In the genomic region with DNA sequence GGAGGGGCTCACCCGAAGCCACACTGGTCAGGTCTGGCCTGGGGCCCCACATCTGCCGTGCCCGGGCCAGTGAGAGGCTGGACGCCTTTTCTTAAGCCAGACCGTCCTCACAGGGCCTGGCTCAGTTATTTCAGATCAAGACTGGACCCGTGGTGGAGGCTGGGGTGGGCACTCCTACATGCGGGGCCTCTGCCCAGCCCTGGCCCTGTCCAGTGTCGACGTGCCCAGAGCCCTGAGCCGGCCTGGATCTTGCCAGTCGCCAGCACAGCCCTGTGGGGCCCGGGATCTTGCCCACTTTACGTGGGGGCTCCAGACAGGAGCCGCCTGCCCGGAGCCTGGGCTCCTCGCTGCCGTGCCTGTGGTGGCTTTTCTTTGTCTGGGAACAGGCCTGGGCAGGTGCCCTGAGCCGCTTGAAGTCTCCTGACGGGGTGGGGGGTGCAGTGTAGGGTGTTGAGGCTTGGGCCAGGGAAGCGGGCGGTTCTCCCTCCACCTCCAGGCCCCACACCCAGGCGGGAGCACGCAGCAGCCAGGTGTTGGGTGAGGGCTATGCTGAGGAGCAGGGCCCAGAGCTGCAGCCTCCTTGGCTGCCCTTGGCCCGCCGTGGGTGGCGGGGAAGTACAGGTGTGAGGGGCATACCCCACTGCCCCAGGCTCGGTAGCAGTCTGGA, we compare ENCODE assay signal across 30 cellular contexts. TPM values are rescaled to one million over a fixed set of nuclear protein-coding genes. Genes with fewer than 3 reads are reported as not detected.
DNase-seq lines count a peak whose midpoint lies in the region; ATAC-seq and TF ChIP-seq lines count a peak whose summit lies in the region.
"Had no signal": no experiment of that assay in that cellular context is flagged by ENCODE, and none has a peak within 500 bp of the region (broad histone marks: within the 10 kb centered on the region; RNA-seq: fewer than 3 reads in every experiment).

No MANE protein-coding gene starts in this region.

- peak overlapping the region; percentile 58 for H2BK12ac ChIP-seq in neuronal stem cell (ENCODE audit: low read length)

- peak overlapping the region; percentile 53 for H2AK5ac ChIP-seq in neuronal stem cell (ENCODE audit: low read depth, low read length)

- no peak overlapping the region for H2BK15ac ChIP-seq in neuronal stem cell (ENCODE audit: low read length)

- H3K27me3 ChIP-seq in right atrium auricular region (no peaks in the 10 kb centered on the region), neuronal stem cell (ENCODE audit: control insufficient read depth in 3 of 3, insufficient read depth in 3 of 3, low read depth in 1 of 3, low read length in 3 of 3) (peaks cover 0 to 5% (median 0%) of the 10 kb centered on the region in 3 experiments), WERI-Rb-1 (ENCODE audit: insufficient read depth, low read depth, severe bottlenecking) (no peaks in the 10 kb centered on the region)
- H3K27me3 ChIP-seq: testis had no signal

- no peaks in the 10 kb centered on the region for H3K36me3 Mint-ChIP-seq in osteocyte (ENCODE audit: unreplicated experiment)
- H3K36me3 Mint-ChIP-seq: activated naive CD4-positive, alpha-beta T cell treated with anti-CD3 and anti-CD28 coated beads, Interleukin-2, amount 50 U/mL, for 24 hours; CD4-positive, alpha-beta memory T cell; natural killer cell; stimulated activated naive B cell treated with anti-CD40 and anti-IgM and Interleukin-4, amounts not matched to agents 10 μg/mL and 1 μg/mL and 100 μg/mL, for 72 hours had no signal

- peak overlapping the region; percentile 38 for H3K14ac ChIP-seq in neuronal stem cell (ENCODE audit: low read length)

- H3K4me1 Mint-ChIP-seq in osteocyte (ENCODE audit: unreplicated experiment): peaks cover 37% of the 10 kb centered on the region
- H3K4me1 Mint-ChIP-seq: activated naive CD4-positive, alpha-beta T cell treated with anti-CD3 and anti-CD28 coated beads, Interleukin-2, amount 50 U/mL, for 24 hours; activated T-helper 17 cell treated with anti-CD3 and anti-CD28 coated beads, Interleukin-2, amount 50 U/mL, for 72 hours; GM23338 had no signal

- no peak overlapping the region for H2BK120ac ChIP-seq in neuronal stem cell (ENCODE audit: low read depth, low read length)

- H3K4me2 ChIP-seq in neuronal stem cell (ENCODE audit: insufficient read depth, low read length, poor library complexity, severe bottlenecking): no peak overlapping the region
- H3K4me2 ChIP-seq: GM23338 had no signal

- no peaks in the 10 kb centered on the region for H3K9me3 ChIP-seq in right atrium auricular region
- peaks cover 0 to 2% of the 10 kb centered on the region in 2 donors for H3K9me3 ChIP-seq in neuronal stem cell (replicated peaks in 1 of 2; ENCODE audit: control insufficient read depth in 2 of 2, insufficient read depth in 1 of 2, low read depth in 1 of 2, low read length in 2 of 2)
- H3K9me3 ChIP-seq in WERI-Rb-1 (ENCODE audit: severe bottlenecking): no peaks in the 10 kb centered on the region
- H3K9me3 ChIP-seq: colonic mucosa, esophagus muscularis mucosa, testis had no signal

- TF ChIP-seq CTCF in right atrium auricular region (IDR thresholded peaks at IDR 0.05) (no peak), epithelial cell of esophagus (IDR thresholded peaks at IDR 0.05; ENCODE audit: insufficient read depth, low read depth, low read length, missing control alignments) (no peak), WERI-Rb-1 (IDR thresholded peaks at IDR 0.05; ENCODE audit: low read depth, low read length) (no peak), osteocyte (IDR thresholded peaks at IDR 0.05) (no peak)

- no peak overlapping the region for H2AFZ ChIP-seq in neuronal stem cell (ENCODE audit: low read length)
- H2AFZ ChIP-seq: GM23338 had no signal

- H3K27ac Mint-ChIP-seq in osteocyte (ENCODE audit: unreplicated experiment): no peak overlapping the region
- H3K27ac Mint-ChIP-seq: activated CD4-positive, alpha-beta memory T cell treated with anti-CD3 and anti-CD28 coated beads, Interleukin-2, amount 10 ng/mL, durations not matched to agents 7 days and 5 days; activated naive CD4-positive, alpha-beta T cell treated with anti-CD3 and anti-CD28 coated beads, Interleukin-2, amount 50 U/mL, for 24 hours; activated T-helper 17 cell treated with anti-CD3 and anti-CD28 coated beads, Interleukin-2, amount 50 U/mL, for 72 hours; CD4-positive, alpha-beta memory T cell; GM23338; natural killer cell; stimulated activated naive B cell treated with anti-CD40 and anti-IgM and Interleukin-4, amounts not matched to agents 10 μg/mL and 1 μg/mL and 100 μg/mL, for 72 hours; T-helper 1 cell treated with Interleukin-12 subunit alpha and Interleukin-12 subunit beta and Interleukin-4 antibody, amounts not matched to agents 30 μg/mL and 1 μg/mL, for 36 hours had no signal

- H3K27ac ChIP-seq in right atrium auricular region (no peak overlapping the region), neuronal stem cell (replicated peaks; ENCODE audit: low read length) (no peak overlapping the region), WERI-Rb-1 (no peak overlapping the region)
- H3K27ac ChIP-seq: colonic mucosa, esophagus muscularis mucosa, SK-N-MC, testis had no signal

- H3K9me3 Mint-ChIP-seq in osteocyte (ENCODE audit: unreplicated experiment): no peaks in the 10 kb centered on the region
- H3K9me3 Mint-ChIP-seq: activated CD4-positive, alpha-beta memory T cell treated with anti-CD3 and anti-CD28 coated beads, Interleukin-2, amount 10 ng/mL, durations not matched to agents 7 days and 5 days; activated naive CD4-positive, alpha-beta T cell treated with anti-CD3 and anti-CD28 coated beads, Interleukin-2, amount 50 U/mL, for 24 hours; activated T-helper 17 cell treated with anti-CD3 and anti-CD28 coated beads, Interleukin-2, amount 50 U/mL, for 72 hours; CD4-positive, alpha-beta memory T cell; GM23338; natural killer cell; stimulated activated naive B cell treated with anti-CD40 and anti-IgM and Interleukin-4, amounts not matched to agents 10 μg/mL and 1 μg/mL and 100 μg/mL, for 72 hours; T-helper 1 cell treated with Interleukin-12 subunit alpha and Interleukin-12 subunit beta and Interleukin-4 antibody, amounts not matched to agents 30 μg/mL and 1 μg/mL, for 36 hours had no signal

- H3K9ac ChIP-seq in neuronal stem cell (ENCODE audit: low read depth, low read length, poor library complexity): peak overlapping the region; percentile 81

- no peak overlapping the region for H3K4ac ChIP-seq in neuronal stem cell (ENCODE audit: low read length)

- H4K8ac ChIP-seq in neuronal stem cell (ENCODE audit: low read depth, low read length): peak overlapping the region; percentile 43

- H3K23ac ChIP-seq in neuronal stem cell (ENCODE audit: low read depth, low read length, poor library complexity): peak overlapping the region; percentile 85

- no peak overlapping the region for H4K91ac ChIP-seq in neuronal stem cell (ENCODE audit: low read depth, low read length, poor library complexity)

- H3K4me1 ChIP-seq in right atrium auricular region: peaks cover 0 to 25% of the 10 kb centered on the region in 2 donors
- peaks cover 14 to 20% of the 10 kb centered on the region in 2 donors for H3K4me1 ChIP-seq in neuronal stem cell (ENCODE audit: control insufficient read depth in 2 of 2, insufficient read depth in 1 of 2, low read depth in 1 of 2, low read length in 2 of 2)
- H3K4me1 ChIP-seq: colonic mucosa had no signal

- H3K4me3 Mint-ChIP-seq in osteocyte (ENCODE audit: unreplicated experiment): no peak overlapping the region
- H3K4me3 Mint-ChIP-seq: activated CD4-positive, alpha-beta memory T cell treated with anti-CD3 and anti-CD28 coated beads, Interleukin-2, amount 10 ng/mL, durations not matched to agents 7 days and 5 days; activated naive CD4-positive, alpha-beta T cell treated with anti-CD3 and anti-CD28 coated beads, Interleukin-2, amount 50 U/mL, for 24 hours; activated T-helper 17 cell treated with anti-CD3 and anti-CD28 coated beads, Interleukin-2, amount 50 U/mL, for 72 hours; CD4-positive, alpha-beta memory T cell; GM23338; natural killer cell; stimulated activated naive B cell treated with anti-CD40 and anti-IgM and Interleukin-4, amounts not matched to agents 10 μg/mL and 1 μg/mL and 100 μg/mL, for 72 hours; T-helper 1 cell treated with Interleukin-12 subunit alpha and Interleukin-12 subunit beta and Interleukin-4 antibody, amounts not matched to agents 30 μg/mL and 1 μg/mL, for 36 hours had no signal

- intact Hi-C loops in Right ventricle myocardium superior (cut with DNase I): no loop called here

- H3K79me1 ChIP-seq in neuronal stem cell (ENCODE audit: low read depth, low read length): peaks cover 62% of the 10 kb centered on the region

- DNase-seq in Right ventricle myocardium superior (peak; percentile 41), right atrium auricular region (ENCODE audit: low spot score) (no peak), epithelial cell of esophagus (ENCODE audit: low read depth) (peak; percentile 84), neuronal stem cell (ENCODE audit: low spot score) (no peak), ureter (ENCODE audit: low spot score) (peak; percentile 73), WERI-Rb-1 (no peak), osteocyte (ENCODE audit: extremely low spot score, unreplicated experiment) (no peak)
- DNase-seq in effector CD8-positive, alpha-beta T cell (lab: John Stamatoyannopoulos, UW): no peak
- DNase-seq: activated CD4-positive, alpha-beta memory T cell treated with anti-CD3 and anti-CD28 coated beads, Interleukin-2, amount 10 ng/mL, durations not matched to agents 7 days and 5 days; activated CD4-positive, alpha-beta T cell treated with anti-CD3 and anti-CD28 coated beads for 1 hour; activated CD8-positive, alpha-beta memory T cell treated with anti-CD3 and anti-CD28 coated beads, Interleukin-2, amount 50 U/mL, for 48 hours; AML-193; amygdala; colonic mucosa; effector memory CD4-positive, alpha-beta T cell; midbrain; natural killer cell; NCI-H1105; NCI-H1930; NCI-H774; stimulated activated CD4-positive, alpha-beta T cell treated with anti-CD3 and anti-CD28 coated beads, Interleukin-4, amount 100 ng/mL, for 4 hours; stimulated activated naive B cell treated with anti-CD40 and anti-IgM and Interleukin-4, amounts not matched to agents 10 μg/mL and 1 μg/mL and 100 μg/mL, for 72 hours; testis had no signal

- peak overlapping the region; percentile 38 for H3K18ac ChIP-seq in neuronal stem cell (ENCODE audit: low read length)

- H3K4me3 ChIP-seq in right atrium auricular region (no peak overlapping the region), epithelial cell of esophagus (ENCODE audit: low read length) (peak overlapping the region; percentile 11), neuronal stem cell (ENCODE audit: low read length in 2 of 2) (no peak overlapping the region), WERI-Rb-1 (ENCODE audit: low read depth, low read length) (no peak overlapping the region)
- H3K4me3 ChIP-seq: colonic mucosa, esophagus muscularis mucosa, GM23338, SK-N-MC, testis had no signal

- H3K36me3 ChIP-seq in right atrium auricular region (no peaks in the 10 kb centered on the region), neuronal stem cell (replicated peaks in 1 of 2; ENCODE audit: control insufficient read depth in 2 of 2, insufficient read depth in 2 of 2, low read length in 2 of 2) (peaks cover 26 to 36% of the 10 kb centered on the region in 2 donors), WERI-Rb-1 (no peaks in the 10 kb centered on the region)
- H3K36me3 ChIP-seq: colonic mucosa had no signal

- no CpG with 5 or more reads among the region's 27 CpGs for WGBS in neuronal stem cell (ENCODE audit: extremely low coverage in 2 of 2, insufficient read length in 2 of 2, insufficient replicate concordance in 1 of 2), 2 donors

- no peak for ATAC-seq in Right ventricle myocardium superior (ENCODE audit: poor library complexity)
- ATAC-seq: activated T-helper 17 cell treated with anti-CD3 and anti-CD28 coated beads, Interleukin-2, amount 50 U/mL, for 72 hours; GM23338; natural killer cell; stimulated activated naive B cell treated with anti-CD40 and anti-IgM and Interleukin-4, amounts not matched to agents 10 μg/mL and 1 μg/mL and 100 μg/mL, for 72 hours had no signal

- peak overlapping the region; percentile 93 for H2BK5ac ChIP-seq in neuronal stem cell (ENCODE audit: low read length)

- no peaks in the 10 kb centered on the region for H3K27me3 Mint-ChIP-seq in osteocyte (ENCODE audit: unreplicated experiment)

RNA-seq across cellular contexts. Expression of a gene that starts 6.0 kb away (rescaled TPM):
- total RNA-seq in Right ventricle myocardium superior (154 TPM), right atrium auricular region (100 to 1,000 TPM in 1 of 2 donors, 10 to 100 TPM in 1; 77.4 to 103 TPM), ureter (88.1 TPM), osteocyte (148 and 149 TPM in 2 replicates)
- 78.0 TPM for polyA plus RNA-seq in neuronal stem cell (2013, experiment 1 of 2)
- polyA plus RNA-seq in neuronal stem cell (2013, experiment 2 of 2): 77.4 TPM

Comparison
In these comparisons a context has a peak if more than half of its experiments do, and no peak if none do; other contexts are left out.
1. DNase-seq: peak in Right ventricle myocardium superior (single experiment), epithelial cell of esophagus (single experiment) and ureter (single experiment); none in right atrium auricular region (single experiment), neuronal stem cell (single experiment), WERI-Rb-1 (single experiment), osteocyte (single experiment) and effector CD8-positive, alpha-beta T cell (single experiment).